In the genomic region with DNA sequence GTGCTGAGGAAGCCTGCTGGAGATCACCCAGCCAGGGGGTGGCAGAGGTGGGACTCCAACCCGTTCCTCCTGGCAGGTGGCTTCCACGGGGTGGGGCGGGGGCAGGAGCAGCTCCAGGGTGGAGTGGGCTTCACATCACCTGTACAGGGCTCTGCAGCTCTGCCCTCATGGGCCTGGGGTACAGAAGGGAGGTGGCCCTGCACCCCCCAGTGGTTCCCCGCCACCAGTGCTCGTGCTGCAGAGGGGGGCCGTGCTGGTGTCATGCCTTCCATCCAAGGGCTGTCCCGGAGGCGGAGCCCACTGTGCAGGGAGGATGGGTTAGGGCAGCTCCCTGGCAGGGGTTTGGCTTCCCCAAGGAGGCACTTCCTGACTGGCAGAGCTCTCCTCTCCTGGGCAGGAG, we compare ENCODE assay signal across 18 cellular contexts.
"Had no signal": no experiment of that assay in that cellular context is flagged by ENCODE, and none has a peak within 500 bp of the region (broad histone marks: within the 10 kb centered on the region; RNA-seq: fewer than 3 reads in every experiment).

No MANE protein-coding gene starts in this region.

- H3K4me1 ChIP-seq: adrenal gland, tibial nerve, vagina had no signal

- ATAC-seq: activated T-helper 17 cell treated with anti-CD3 and anti-CD28 coated beads, Interleukin-2, amount 50 U/mL, for 72 hours had no signal

- FAIRE-seq: small intestine had no signal

- H3K27me3 Mint-ChIP-seq: activated naive CD4-positive, alpha-beta T cell treated with anti-CD3 and anti-CD28 coated beads, Interleukin-2, amount 50 U/mL, for 24 hours had no signal

- H3K27ac ChIP-seq: adrenal gland, coronary artery, esophagus muscularis mucosa, tibial nerve, vagina had no signal

- H3K27me3 ChIP-seq: adrenal gland, tibial nerve, vagina had no signal

- H3K9me3 Mint-ChIP-seq: activated naive CD4-positive, alpha-beta T cell treated with anti-CD3 and anti-CD28 coated beads, Interleukin-2, amount 50 U/mL, for 24 hours; activated T-helper 17 cell treated with anti-CD3 and anti-CD28 coated beads, Interleukin-2, amount 50 U/mL, for 72 hours had no signal

- H3K27ac Mint-ChIP-seq: activated naive CD4-positive, alpha-beta T cell treated with anti-CD3 and anti-CD28 coated beads, Interleukin-2, amount 50 U/mL, for 24 hours; activated T-helper 17 cell treated with anti-CD3 and anti-CD28 coated beads, Interleukin-2, amount 50 U/mL, for 72 hours had no signal

- H3K4me1 Mint-ChIP-seq: activated naive CD4-positive, alpha-beta T cell treated with anti-CD3 and anti-CD28 coated beads, Interleukin-2, amount 50 U/mL, for 24 hours; activated T-helper 17 cell treated with anti-CD3 and anti-CD28 coated beads, Interleukin-2, amount 50 U/mL, for 72 hours had no signal

- H3K4me3 Mint-ChIP-seq: activated naive CD4-positive, alpha-beta T cell treated with anti-CD3 and anti-CD28 coated beads, Interleukin-2, amount 50 U/mL, for 24 hours; activated T-helper 17 cell treated with anti-CD3 and anti-CD28 coated beads, Interleukin-2, amount 50 U/mL, for 72 hours had no signal

- H3K4me3 ChIP-seq: adrenal gland, coronary artery, esophagus muscularis mucosa, tibial nerve, vagina had no signal

- H3K36me3 Mint-ChIP-seq: activated naive CD4-positive, alpha-beta T cell treated with anti-CD3 and anti-CD28 coated beads, Interleukin-2, amount 50 U/mL, for 24 hours had no signal

- H3K36me3 ChIP-seq: adrenal gland, esophagus muscularis mucosa, tibial nerve, vagina had no signal

- H3K9me3 ChIP-seq: adrenal gland, esophagus muscularis mucosa, tibial nerve, vagina had no signal

- DNase-seq: activated CD4-positive, alpha-beta T cell treated with anti-CD3 and anti-CD28 coated beads, Interleukin-2, amount 50 U/mL, for 4 hours; activated CD4-positive, CD25-positive, alpha-beta regulatory T cell treated with anti-CD3 and anti-CD28 coated beads, Interleukin-2, amount 50 U/mL, for 72 hours; activated T-cell treated with anti-CD3 and anti-CD28 coated beads for 4 hours; adrenal gland; central memory CD4-positive, alpha-beta T cell; small intestine; stimulated activated CD4-positive, alpha-beta T cell treated with anti-CD3 and anti-CD28 coated beads, Interleukin-4, amount 100 ng/mL, for 4 hours; stimulated activated CD8-positive, alpha-beta memory T cell treated with anti-CD3 and anti-CD28 coated beads, Interleukin-4, amount 100 ng/mL, for 48 hours; stimulated activated naive CD4-positive, alpha-beta T cell treated with Interleukin-2 at 50 U/mL for 16 hours; substantia nigra; T-helper 1 cell; T1000 had no signal
